21 cellular contexts compared by ENCODE assay signal in genomic region chr15:78509726-78510312, GRCh38. TPM values are rescaled to one million over a fixed set of nuclear protein-coding genes. Genes with fewer than 3 reads are reported as not detected.
DNase-seq lines count a peak whose midpoint lies in the region; ATAC-seq lines count a peak whose summit lies in the region.
"Had no signal": no experiment of that assay in that cellular context is flagged by ENCODE, and none has a peak within 500 bp of the region (broad histone marks: within the 10 kb centered on the region; RNA-seq: fewer than 3 reads in every experiment).

No MANE protein-coding gene starts in this region.

- peaks cover 19% of the 10 kb centered on the region for H3K27me3 Mint-ChIP-seq in activated naive CD4-positive, alpha-beta T cell treated with anti-CD3 and anti-CD28 coated beads, Interleukin-2, amount 10 ng/mL, durations not matched to agents 7 days and 5 days
- no peaks in the 10 kb centered on the region for H3K27me3 Mint-ChIP-seq in activated naive CD4-positive, alpha-beta T cell treated with anti-CD3 and anti-CD28 coated beads for 36 hours (ENCODE audit: low read depth)
- no peaks in the 10 kb centered on the region for H3K27me3 Mint-ChIP-seq in activated T-helper 17 cell treated with anti-CD3 and anti-CD28 coated beads, Interleukin-2, amount 50 U/mL, for 72 hours

- no peaks in the 10 kb centered on the region for H3K9me3 Mint-ChIP-seq in activated naive CD4-positive, alpha-beta T cell treated with anti-CD3 and anti-CD28 coated beads, Interleukin-2, amount 10 ng/mL, durations not matched to agents 7 days and 5 days
- no peaks in the 10 kb centered on the region for H3K9me3 Mint-ChIP-seq in activated naive CD4-positive, alpha-beta T cell treated with anti-CD3 and anti-CD28 coated beads for 36 hours
- no peaks in the 10 kb centered on the region for H3K9me3 Mint-ChIP-seq in activated T-helper 17 cell treated with anti-CD3 and anti-CD28 coated beads, Interleukin-2, amount 50 U/mL, for 72 hours
- H3K9me3 Mint-ChIP-seq: brain; immature natural killer cell; stimulated activated naive B cell treated with anti-CD40 and anti-IgM and Interleukin-4, amounts not matched to agents 10 μg/mL and 1 μg/mL and 100 μg/mL, for 72 hours had no signal

- H3K4me3 Mint-ChIP-seq in activated naive CD4-positive, alpha-beta T cell treated with anti-CD3 and anti-CD28 coated beads, Interleukin-2, amount 10 ng/mL, durations not matched to agents 7 days and 5 days = no peak overlapping the region
- H3K4me3 Mint-ChIP-seq in activated naive CD4-positive, alpha-beta T cell treated with anti-CD3 and anti-CD28 coated beads for 36 hours = no peak overlapping the region
- H3K4me3 Mint-ChIP-seq in activated T-helper 17 cell treated with anti-CD3 and anti-CD28 coated beads, Interleukin-2, amount 50 U/mL, for 72 hours = peak overlapping the region; percentile 12
- H3K4me3 Mint-ChIP-seq: stimulated activated naive B cell treated with anti-CD40 and anti-IgM and Interleukin-4, amounts not matched to agents 10 μg/mL and 1 μg/mL and 100 μg/mL, for 72 hours had no signal

- no peak for DNase-seq in activated naive CD4-positive, alpha-beta T cell treated with anti-CD3 and anti-CD28 coated beads, Interleukin-2, amount 10 ng/mL, durations not matched to agents 7 days and 5 days
- DNase-seq in activated naive CD4-positive, alpha-beta T cell treated with anti-CD3 and anti-CD28 coated beads for 36 hours = no peak
- DNase-seq in LHCN-M2 (ENCODE audit: low read depth) (peak; percentile 58), NCI-H446 (lab: John Stamatoyannopoulos, UW) (no peak)
- no peak for DNase-seq in activated CD4-positive, CD25-positive, alpha-beta regulatory T cell treated with anti-CD3 and anti-CD28 coated beads, Interleukin-2, amount 50 U/mL, for 72 hours
- no peak for DNase-seq in stimulated activated CD4-positive, alpha-beta T cell treated with anti-CD3 and anti-CD28 coated beads, Interleukin-15, amount 100 ng/mL, for 24 hours
- DNase-seq: activated CD4-positive, CD25-positive, alpha-beta regulatory T cell; activated naive CD4-positive, alpha-beta T cell treated with Interleukin-2 at 50 U/mL for 16 hours; dorsolateral prefrontal cortex; gastrocnemius medialis; hypothalamus; immature natural killer cell; IMR-90; NCI-H1417 treated with DMSO at 0.1 percent for 48 hours; right lobe of liver; SIG-M5; stimulated activated naive B cell treated with anti-CD40 and anti-IgM and Interleukin-4, amounts not matched to agents 10 μg/mL and 1 μg/mL and 100 μg/mL, for 72 hours; SW 1271 had no signal

- H3K4me1 Mint-ChIP-seq in activated naive CD4-positive, alpha-beta T cell treated with anti-CD3 and anti-CD28 coated beads, Interleukin-2, amount 10 ng/mL, durations not matched to agents 7 days and 5 days = peaks cover 22% of the 10 kb centered on the region
- H3K4me1 Mint-ChIP-seq in activated naive CD4-positive, alpha-beta T cell treated with anti-CD3 and anti-CD28 coated beads for 36 hours (ENCODE audit: low read depth) = peaks cover 20% of the 10 kb centered on the region
- peaks cover 16% of the 10 kb centered on the region for H3K4me1 Mint-ChIP-seq in activated T-helper 17 cell treated with anti-CD3 and anti-CD28 coated beads, Interleukin-2, amount 50 U/mL, for 72 hours

- H3K36me3 Mint-ChIP-seq in activated naive CD4-positive, alpha-beta T cell treated with anti-CD3 and anti-CD28 coated beads, Interleukin-2, amount 10 ng/mL, durations not matched to agents 7 days and 5 days = no peaks in the 10 kb centered on the region
- no peaks in the 10 kb centered on the region for H3K36me3 Mint-ChIP-seq in activated naive CD4-positive, alpha-beta T cell treated with anti-CD3 and anti-CD28 coated beads for 36 hours (ENCODE audit: low read depth)
- no peaks in the 10 kb centered on the region for H3K36me3 Mint-ChIP-seq in activated T-helper 17 cell treated with anti-CD3 and anti-CD28 coated beads, Interleukin-2, amount 50 U/mL, for 72 hours (ENCODE audit: low read depth)
- H3K36me3 Mint-ChIP-seq: brain, immature natural killer cell had no signal

- peak overlapping the region; percentile 64 for H3K27ac Mint-ChIP-seq in activated naive CD4-positive, alpha-beta T cell treated with anti-CD3 and anti-CD28 coated beads, Interleukin-2, amount 10 ng/mL, durations not matched to agents 7 days and 5 days
- H3K27ac Mint-ChIP-seq in activated naive CD4-positive, alpha-beta T cell treated with anti-CD3 and anti-CD28 coated beads for 36 hours = no peak overlapping the region
- peak overlapping the region; percentile 28 for H3K27ac Mint-ChIP-seq in activated T-helper 17 cell treated with anti-CD3 and anti-CD28 coated beads, Interleukin-2, amount 50 U/mL, for 72 hours
- H3K27ac Mint-ChIP-seq: brain; immature natural killer cell; stimulated activated naive B cell treated with anti-CD40 and anti-IgM and Interleukin-4, amounts not matched to agents 10 μg/mL and 1 μg/mL and 100 μg/mL, for 72 hours had no signal

- intact Hi-C loops in activated naive CD4-positive, alpha-beta T cell treated with anti-CD3 and anti-CD28 coated beads for 36 hours (cut with micrococcal nuclease) = loop anchor here (5.0 kb wide), 2 partner anchors 52 to 73 kb away; partner anchors contain the start of gene IREB2

- ATAC-seq in activated T-helper 17 cell treated with anti-CD3 and anti-CD28 coated beads, Interleukin-2, amount 50 U/mL, for 72 hours (replicated peaks) = no peak
- ATAC-seq: gastrocnemius medialis; Panc1; right lobe of liver; stimulated activated naive B cell treated with anti-CD40 and anti-IgM and Interleukin-4, amounts not matched to agents 10 μg/mL and 1 μg/mL and 100 μg/mL, for 72 hours had no signal

- CTCF ChIA-PET in activated naive CD4-positive, alpha-beta T cell treated with anti-CD3 and anti-CD28 coated beads, Interleukin-2, amount 10 ng/mL, durations not matched to agents 7 days and 5 days (lab: Charles Lee) = no interaction called here
- CTCF ChIA-PET in activated naive CD4-positive, alpha-beta T cell treated with anti-CD3 and anti-CD28 coated beads for 36 hours (lab: Charles Lee) = interaction anchor here (0.7 kb wide), 1 partner anchor 40 kb away, joined by 5 read pairs; no protein-coding TSS in a partner anchor

RNA-seq across cellular contexts. Expression of gene HYKK, which starts 2.4 kb away (rescaled TPM):
- total RNA-seq in activated naive CD4-positive, alpha-beta T cell treated with anti-CD3 and anti-CD28 coated beads for 36 hours = 1 to 10 TPM; 3.4 to 3.6 TPM
- 2.2 and 2.6 TPM in 2 replicates for total RNA-seq in LHCN-M2 (2014; rRNA removed)
- polyA plus RNA-seq in LHCN-M2 (2012) = 0.92 TPM
- total RNA-seq in activated T-helper 17 cell treated with anti-CD3 and anti-CD28 coated beads, Interleukin-2, amount 50 U/mL, for 72 hours = 1 to 10 TPM in 1 of 2 donors, under 1 TPM in 1; 0.91 to 1.2 TPM

RNA-seq across cellular contexts. Expression of gene PSMA4, which starts 30.4 kb away (rescaled TPM):
- total RNA-seq in activated naive CD4-positive, alpha-beta T cell treated with anti-CD3 and anti-CD28 coated beads for 36 hours = 100 to 1,000 TPM; 306 to 310 TPM
- total RNA-seq in LHCN-M2 (2014; rRNA removed) = 237 and 266 TPM in 2 replicates
- 230 TPM for polyA plus RNA-seq in LHCN-M2 (2012)
- 100 to 1,000 TPM; 140 to 270 TPM for total RNA-seq in activated T-helper 17 cell treated with anti-CD3 and anti-CD28 coated beads, Interleukin-2, amount 50 U/mL, for 72 hours

RNA-seq across cellular contexts. Expression of gene CHRNA5, which starts 55.5 kb away (rescaled TPM):
- total RNA-seq in activated naive CD4-positive, alpha-beta T cell treated with anti-CD3 and anti-CD28 coated beads for 36 hours = 1 to 10 TPM; 1.1 to 1.5 TPM
- total RNA-seq in LHCN-M2 (2014; rRNA removed) = 5.5 and 9.6 TPM in 2 replicates
- polyA plus RNA-seq in LHCN-M2 (2012) = 1.9 TPM
- total RNA-seq in activated T-helper 17 cell treated with anti-CD3 and anti-CD28 coated beads, Interleukin-2, amount 50 U/mL, for 72 hours = 10 to 100 TPM in 1 of 2 donors, 1 to 10 TPM in 1; 5.9 to 14.1 TPM
